Comparison of ENCODE assay signal across 8 cellular contexts in the genomic region with DNA sequence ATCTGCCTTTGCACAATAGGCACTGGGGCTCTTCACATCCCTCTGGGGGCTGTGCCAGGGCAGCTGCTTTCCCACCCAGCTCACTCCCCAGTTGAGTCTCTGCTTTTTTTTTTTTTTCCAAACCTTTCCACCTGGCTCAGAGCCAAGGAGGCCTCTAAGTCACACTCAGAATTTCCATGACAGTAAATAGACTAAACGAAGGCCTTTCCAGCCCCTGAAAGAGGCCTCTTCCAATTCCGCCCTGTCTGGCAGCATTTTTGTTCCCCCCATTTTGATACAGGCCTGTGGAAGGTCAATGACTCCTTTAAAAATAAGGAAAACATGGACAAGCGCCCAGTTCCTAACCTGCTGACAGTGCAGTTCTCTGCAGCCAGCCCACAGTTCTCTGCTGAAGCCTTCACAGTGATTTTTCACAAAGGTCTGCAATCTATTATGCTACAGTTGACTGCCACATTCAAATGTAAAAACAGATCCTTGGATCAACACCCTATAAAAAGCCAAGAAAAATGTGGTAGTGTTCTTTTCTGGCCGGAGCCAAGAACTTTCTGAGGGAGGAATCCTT.
DNase-seq lines count a peak whose midpoint lies in the region; ATAC-seq and TF ChIP-seq lines count a peak whose summit lies in the region.

No MANE protein-coding gene starts in this region.

- H3K9me3 ChIP-seq in liver (ENCODE audit: control insufficient read depth in 4 of 4, low read length in 3 of 4) = no peaks in the 10 kb centered on the region
- no peaks in the 10 kb centered on the region for H3K9me3 ChIP-seq in transverse colon

- ATAC-seq in GM19324 (IDR thresholded peaks at IDR 0.05; ENCODE audit: low FRiP score, unreplicated experiment) (no peak), HG02571 (IDR thresholded peaks at IDR 0.05; ENCODE audit: unreplicated experiment) (no peak)

- TF ChIP-seq CTCF in cardiac fibroblast (IDR thresholded peaks at IDR 0.05; ENCODE audit: low read depth, low read length) (no peak), liver (IDR thresholded peaks at IDR 0.05; ENCODE audit: low read depth, low read length, missing input control) (no peak), transverse colon (IDR thresholded peaks at IDR 0.05) (no peak), GM10266 (IDR thresholded peaks at IDR 0.05; ENCODE audit: control insufficient read depth, insufficient read depth, low read depth, missing control alignments) (no peak)

- H3K4me3 ChIP-seq in cardiac fibroblast (replicated peaks in 1 of 2; ENCODE audit: low read depth in 2 of 2, low read length in 2 of 2) (no peak overlapping the region), liver (ENCODE audit: low read depth in 1 of 3, low read length in 3 of 3) (no peak overlapping the region), transverse colon (no peak overlapping the region)

- intact Hi-C loops in activated naive CD4-positive, alpha-beta T cell treated with anti-CD3 and anti-CD28 coated beads for 36 hours (cut with micrococcal nuclease) = loop anchor here (1.0 to 2.0 kb wide), 3 partner anchors 84 to 364 kb away; no protein-coding TSS in a partner anchor
- intact Hi-C loops in transverse colon (cut with DNase I; ENCODE audit: low total_unique reads) = loop anchor here (10.0 kb wide), 2 partner anchors 104 to 366 kb away; a partner anchor contains a TSS

- DNase-seq in activated naive CD4-positive, alpha-beta T cell treated with anti-CD3 and anti-CD28 coated beads for 36 hours = peak; percentile 22
- no peak for DNase-seq in activated naive CD4-positive, alpha-beta T cell treated with Interleukin-2 at 50 U/mL for 16 hours
- DNase-seq in cardiac fibroblast (ENCODE audit: low read depth in 2 of 2) = peak; percentile 62 to 93
- DNase-seq in transverse colon = peak; percentile 34
- no peak for DNase-seq in GM10266 (ENCODE audit: extremely low spot score)

- TF ChIP-seq EP300 in transverse colon (IDR thresholded peaks at IDR 0.05; ENCODE audit: low read depth) = no peak

- no peaks in the 10 kb centered on the region for H3K27me3 Mint-ChIP-seq in activated naive CD4-positive, alpha-beta T cell treated with anti-CD3 and anti-CD28 coated beads for 36 hours (ENCODE audit: low read depth)

- no peak overlapping the region for H3K27ac Mint-ChIP-seq in activated naive CD4-positive, alpha-beta T cell treated with anti-CD3 and anti-CD28 coated beads for 36 hours

- H3K9ac ChIP-seq in liver (ENCODE audit: low read depth in 1 of 2, low read length in 2 of 2) = no peak overlapping the region

- no peaks in the 10 kb centered on the region for H3K27me3 ChIP-seq in liver (ENCODE audit: control insufficient read depth in 4 of 4, insufficient read depth in 4 of 4, low read length in 3 of 4)
- H3K27me3 ChIP-seq in transverse colon = no peaks in the 10 kb centered on the region

- H3K4me1 Mint-ChIP-seq in activated naive CD4-positive, alpha-beta T cell treated with anti-CD3 and anti-CD28 coated beads for 36 hours (ENCODE audit: low read depth) = peaks cover 4% of the 10 kb centered on the region

- H3K4me1 ChIP-seq in liver (ENCODE audit: control insufficient read depth in 4 of 4, insufficient read depth in 4 of 4, low read length in 3 of 4) (peaks cover 5 to 27% (median 24%) of the 10 kb centered on the region in 4 donors), transverse colon (peaks cover 14 to 32% (median 23%) of the 10 kb centered on the region in 4 donors)

- H3K36me3 ChIP-seq in liver (ENCODE audit: control insufficient read depth in 4 of 4, insufficient read depth in 3 of 4, low read depth in 1 of 4, low read length in 3 of 4) (no peaks in the 10 kb centered on the region), transverse colon (no peaks in the 10 kb centered on the region)

- H3K4me3 Mint-ChIP-seq in activated naive CD4-positive, alpha-beta T cell treated with anti-CD3 and anti-CD28 coated beads for 36 hours = no peak overlapping the region

- H3K27ac ChIP-seq in liver (ENCODE audit: low read depth in 1 of 2, low read length in 2 of 2) (peak overlapping the region; percentile 55 to 68), transverse colon (peak overlapping the region; percentile 80 to 86 (median 81))

- no peak for TF ChIP-seq POLR2A in transverse colon (IDR thresholded peaks at IDR 0.05)

- H3K9me3 Mint-ChIP-seq in activated naive CD4-positive, alpha-beta T cell treated with anti-CD3 and anti-CD28 coated beads for 36 hours = no peaks in the 10 kb centered on the region

- 15% methylated on average over 4 of the region's 4 CpGs for WGBS in liver
- 40 to 55% methylated on average over 1 to 4 of the region's 4 CpGs for WGBS in transverse colon (ENCODE audit: low coverage in 1 of 2), 2 donors

- H3K36me3 Mint-ChIP-seq in activated naive CD4-positive, alpha-beta T cell treated with anti-CD3 and anti-CD28 coated beads for 36 hours (ENCODE audit: low read depth) = no peaks in the 10 kb centered on the region

- TF ChIP-seq RAD21 in liver (IDR thresholded peaks at IDR 0.05) = peak; percentile 56 to 69

- in situ Hi-C loops in transverse colon (cut with MboI; ENCODE audit: low pct_ligation_motif_present in 1 of 4, low pct_unique_long_range_greater_than_20kb in 1 of 4, low sequenced_read_pairs in 3 of 4) = no loop called here

- CTCF ChIA-PET in activated naive CD4-positive, alpha-beta T cell treated with anti-CD3 and anti-CD28 coated beads for 36 hours (lab: Charles Lee) = interaction anchor here (1.1 to 1.8 kb wide), 4 partner anchors 40 to 186 kb away, joined by 4 to 10 read pairs (median 6); a partner anchor contains a TSS

TF ChIP-seq in liver, 16 proteins besides CTCF, POLR2A, EP300 and RAD21:
- TF ChIP-seq, protein P1, sequence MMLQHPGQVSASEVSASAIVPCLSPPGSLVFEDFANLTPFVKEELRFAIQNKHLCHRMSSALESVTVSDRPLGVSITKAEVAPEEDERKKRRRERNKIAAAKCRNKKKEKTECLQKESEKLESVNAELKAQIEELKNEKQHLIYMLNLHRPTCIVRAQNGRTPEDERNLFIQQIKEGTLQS (IDR thresholded peaks at IDR 0.05) = peak; percentile 68
- no peak for TF ChIP-seq HNF4G (IDR thresholded peaks at IDR 0.05)
- TF ChIP-seq EGR1 (IDR thresholded peaks at IDR 0.05; ENCODE audit: low read depth in 2 of 2) = no peak
- no peak for TF ChIP-seq TAF1 (conservative IDR thresholded peaks at IDR 0.05)
- TF ChIP-seq, protein P2, sequence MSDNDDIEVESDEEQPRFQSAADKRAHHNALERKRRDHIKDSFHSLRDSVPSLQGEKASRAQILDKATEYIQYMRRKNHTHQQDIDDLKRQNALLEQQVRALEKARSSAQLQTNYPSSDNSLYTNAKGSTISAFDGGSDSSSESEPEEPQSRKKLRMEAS (IDR thresholded peaks at IDR 0.05) = no peak
- TF ChIP-seq RXRA (IDR thresholded peaks at IDR 0.05) = peak; percentile 89 to 95
- peak; percentile 75 for TF ChIP-seq SP1 (IDR thresholded peaks at IDR 0.05)
- peak; percentile 98 to 99 for TF ChIP-seq JUND (IDR thresholded peaks at IDR 0.05)
- TF ChIP-seq, protein P3, sequence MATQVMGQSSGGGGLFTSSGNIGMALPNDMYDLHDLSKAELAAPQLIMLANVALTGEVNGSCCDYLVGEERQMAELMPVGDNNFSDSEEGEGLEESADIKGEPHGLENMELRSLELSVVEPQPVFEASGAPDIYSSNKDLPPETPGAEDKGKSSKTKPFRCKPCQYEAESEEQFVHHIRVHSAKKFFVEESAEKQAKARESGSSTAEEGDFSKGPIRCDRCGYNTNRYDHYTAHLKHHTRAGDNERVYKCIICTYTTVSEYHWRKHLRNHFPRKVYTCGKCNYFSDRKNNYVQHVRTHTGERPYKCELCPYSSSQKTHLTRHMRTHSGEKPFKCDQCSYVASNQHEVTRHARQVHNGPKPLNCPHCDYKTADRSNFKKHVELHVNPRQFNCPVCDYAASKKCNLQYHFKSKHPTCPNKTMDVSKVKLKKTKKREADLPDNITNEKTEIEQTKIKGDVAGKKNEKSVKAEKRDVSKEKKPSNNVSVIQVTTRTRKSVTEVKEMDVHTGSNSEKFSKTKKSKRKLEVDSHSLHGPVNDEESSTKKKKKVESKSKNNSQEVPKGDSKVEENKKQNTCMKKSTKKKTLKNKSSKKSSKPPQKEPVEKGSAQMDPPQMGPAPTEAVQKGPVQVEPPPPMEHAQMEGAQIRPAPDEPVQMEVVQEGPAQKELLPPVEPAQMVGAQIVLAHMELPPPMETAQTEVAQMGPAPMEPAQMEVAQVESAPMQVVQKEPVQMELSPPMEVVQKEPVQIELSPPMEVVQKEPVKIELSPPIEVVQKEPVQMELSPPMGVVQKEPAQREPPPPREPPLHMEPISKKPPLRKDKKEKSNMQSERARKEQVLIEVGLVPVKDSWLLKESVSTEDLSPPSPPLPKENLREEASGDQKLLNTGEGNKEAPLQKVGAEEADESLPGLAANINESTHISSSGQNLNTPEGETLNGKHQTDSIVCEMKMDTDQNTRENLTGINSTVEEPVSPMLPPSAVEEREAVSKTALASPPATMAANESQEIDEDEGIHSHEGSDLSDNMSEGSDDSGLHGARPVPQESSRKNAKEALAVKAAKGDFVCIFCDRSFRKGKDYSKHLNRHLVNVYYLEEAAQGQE (IDR thresholded peaks at IDR 0.05) = peak; percentile 34
- TF ChIP-seq, protein P4, sequence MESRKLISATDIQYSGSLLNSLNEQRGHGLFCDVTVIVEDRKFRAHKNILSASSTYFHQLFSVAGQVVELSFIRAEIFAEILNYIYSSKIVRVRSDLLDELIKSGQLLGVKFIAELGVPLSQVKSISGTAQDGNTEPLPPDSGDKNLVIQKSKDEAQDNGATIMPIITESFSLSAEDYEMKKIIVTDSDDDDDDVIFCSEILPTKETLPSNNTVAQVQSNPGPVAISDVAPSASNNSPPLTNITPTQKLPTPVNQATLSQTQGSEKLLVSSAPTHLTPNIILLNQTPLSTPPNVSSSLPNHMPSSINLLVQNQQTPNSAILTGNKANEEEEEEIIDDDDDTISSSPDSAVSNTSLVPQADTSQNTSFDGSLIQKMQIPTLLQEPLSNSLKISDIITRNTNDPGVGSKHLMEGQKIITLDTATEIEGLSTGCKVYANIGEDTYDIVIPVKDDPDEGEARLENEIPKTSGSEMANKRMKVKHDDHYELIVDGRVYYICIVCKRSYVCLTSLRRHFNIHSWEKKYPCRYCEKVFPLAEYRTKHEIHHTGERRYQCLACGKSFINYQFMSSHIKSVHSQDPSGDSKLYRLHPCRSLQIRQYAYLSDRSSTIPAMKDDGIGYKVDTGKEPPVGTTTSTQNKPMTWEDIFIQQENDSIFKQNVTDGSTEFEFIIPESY (IDR thresholded peaks at IDR 0.05) = peak; percentile 47
- TF ChIP-seq HNF4A (conservative IDR thresholded peaks at IDR 0.05) = no peak
- TF ChIP-seq FOXA2 (IDR thresholded peaks at IDR 0.05) = no peak
- TF ChIP-seq GABPA (IDR thresholded peaks at IDR 0.05 in 1 of 2, conservative IDR thresholded peaks at IDR 0.05 in 1 of 2) = no peak
- peak; percentile 89 for TF ChIP-seq YY1 (IDR thresholded peaks at IDR 0.05)
- TF ChIP-seq NR2F2 (IDR thresholded peaks at IDR 0.05) = peak; percentile 91
- TF ChIP-seq FOXA1 (IDR thresholded peaks at IDR 0.05) = peak; percentile 18
TF ChIP-seq in liver: peak in this region for 9.

Comparison
In these comparisons a context has a peak if more than half of its experiments do, and no peak if none do; other contexts are left out.
1. DNase-seq: peak in activated naive CD4-positive, alpha-beta T cell treated with anti-CD3 and anti-CD28 coated beads for 36 hours (single experiment), cardiac fibroblast (2 of 2) and transverse colon (single experiment); none in activated naive CD4-positive, alpha-beta T cell treated with Interleukin-2 at 50 U/mL for 16 hours (single experiment) and GM10266 (single experiment).